Comparison of ENCODE assay signal across 28 cellular contexts in genomic region chr3:132978464-132978863, GRCh38. TPM values are rescaled to one million over a fixed set of nuclear protein-coding genes. Genes with fewer than 3 reads are reported as not detected.
"Had no signal": no experiment of that assay in that cellular context is flagged by ENCODE, and none has a peak within 500 bp of the region (broad histone marks: within the 10 kb centered on the region; RNA-seq: fewer than 3 reads in every experiment).

No MANE protein-coding gene starts in this region.

- H3K27ac Mint-ChIP-seq: activated CD8-positive, alpha-beta memory T cell treated with anti-CD3 and anti-CD28 coated beads, Interleukin-2, amount 10 ng/mL, durations not matched to agents 7 days and 5 days; activated CD8-positive, alpha-beta T cell treated with anti-CD3 and anti-CD28 coated beads, Interleukin-2, amount 10 ng/mL, durations not matched to agents 7 days and 5 days; activated naive CD4-positive, alpha-beta T cell treated with anti-CD3 and anti-CD28 coated beads for 36 hours; activated naive CD8-positive, alpha-beta T cell; activated T-cell treated with anti-CD3 and anti-CD28 coated beads, Interleukin-2, amount 50 U/mL, for 24 hours; activated T-helper 1 cell treated with anti-CD3 and anti-CD28 coated beads, Interleukin-12 subunit alpha, Interleukin-12 subunit beta, Interleukin-2, Interleukin-4 antibody, amounts not matched to agents 30 ng/mL and 10 ng/mL and 1 ng/mL, durations not matched to agents 14 hours and 24 hours and 36 hours; T-helper 1 cell treated with Interleukin-12 subunit alpha and Interleukin-12 subunit beta and Interleukin-4 antibody, amounts not matched to agents 30 μg/mL and 1 μg/mL, for 36 hours; WTC11 had no signal

- H3K27me3 ChIP-seq: brain microvascular endothelial cell, cardiac muscle cell had no signal

- H3K36me3 ChIP-seq: brain microvascular endothelial cell, cardiac muscle cell had no signal

- ATAC-seq: activated CD8-positive, alpha-beta memory T cell treated with anti-CD3 and anti-CD28 coated beads, Interleukin-2, amount 10 ng/mL, durations not matched to agents 7 days and 5 days; activated CD8-positive, alpha-beta T cell treated with anti-CD3 and anti-CD28 coated beads, Interleukin-2, amount 10 ng/mL, durations not matched to agents 7 days and 5 days; PC-3; WTC11 had no signal

- H3K27ac ChIP-seq: brain microvascular endothelial cell, cardiac muscle cell had no signal

- H3K4me3 Mint-ChIP-seq: activated CD8-positive, alpha-beta memory T cell treated with anti-CD3 and anti-CD28 coated beads, Interleukin-2, amount 10 ng/mL, durations not matched to agents 7 days and 5 days; activated CD8-positive, alpha-beta T cell treated with anti-CD3 and anti-CD28 coated beads, Interleukin-2, amount 10 ng/mL, durations not matched to agents 7 days and 5 days; activated naive CD4-positive, alpha-beta T cell treated with anti-CD3 and anti-CD28 coated beads for 36 hours; activated naive CD8-positive, alpha-beta T cell; activated T-cell treated with anti-CD3 and anti-CD28 coated beads, Interleukin-2, amount 50 U/mL, for 24 hours; activated T-helper 1 cell treated with anti-CD3 and anti-CD28 coated beads, Interleukin-12 subunit alpha, Interleukin-12 subunit beta, Interleukin-2, Interleukin-4 antibody, amounts not matched to agents 30 ng/mL and 10 ng/mL and 1 ng/mL, durations not matched to agents 14 hours and 24 hours and 36 hours; T-helper 1 cell treated with Interleukin-12 subunit alpha and Interleukin-12 subunit beta and Interleukin-4 antibody, amounts not matched to agents 30 μg/mL and 1 μg/mL, for 36 hours; WTC11 had no signal

- H3K36me3 Mint-ChIP-seq: activated CD8-positive, alpha-beta memory T cell treated with anti-CD3 and anti-CD28 coated beads, Interleukin-2, amount 10 ng/mL, durations not matched to agents 7 days and 5 days; activated naive CD8-positive, alpha-beta T cell; WTC11 had no signal

- H3K4me3 ChIP-seq: cardiac muscle cell had no signal

- H3K4me1 Mint-ChIP-seq: activated CD8-positive, alpha-beta memory T cell treated with anti-CD3 and anti-CD28 coated beads, Interleukin-2, amount 10 ng/mL, durations not matched to agents 7 days and 5 days; WTC11 had no signal

- FAIRE-seq: RCC 7860 had no signal

- DNase-seq: activated CD4-positive, alpha-beta T cell treated with anti-CD3 and anti-CD28 coated beads for 48 hours; activated CD4-positive, alpha-beta T cell treated with anti-CD3 and anti-CD28 coated beads, Interleukin-2, amount 50 U/mL, for 4 hours; activated CD4-positive, CD25-positive, alpha-beta regulatory T cell treated with anti-CD3 and anti-CD28 coated beads, Interleukin-2, amount 50 U/mL, for 72 hours; activated CD8-positive, alpha-beta memory T cell treated with anti-CD3 and anti-CD28 coated beads, Interleukin-2, amount 10 ng/mL, durations not matched to agents 7 days and 5 days; activated CD8-positive, alpha-beta T cell treated with anti-CD3 and anti-CD28 coated beads, Interleukin-2, amount 10 ng/mL, durations not matched to agents 7 days and 5 days; activated effector memory CD4-positive, alpha-beta T cell treated with anti-CD3 and anti-CD28 coated beads, Interleukin-2, amount 50 U/mL, for 16 hours; activated naive CD4-positive, alpha-beta T cell treated with anti-CD3 and anti-CD28 coated beads for 36 hours; activated T-cell treated with anti-CD3 and anti-CD28 coated beads, Interleukin-2, amount 50 U/mL, for 24 hours; amygdala; brain microvascular endothelial cell; cerebellar nuclear complex; MM.1S; NCI-H1105; NCI-H1436; NCI-H1694 treated with DMSO at 0.1 percent for 48 hours; NCI-H2029 treated with DMSO at 0.1 percent for 48 hours; NCI-H345; NCI-H510A; NCI-H526 treated with DMSO at 0.1 percent for 48 hours; NCI-H82; PC-3; SHP77 treated with DMSO at 0.1 percent for 48 hours had no signal

- H3K9me3 Mint-ChIP-seq: activated T-helper 1 cell treated with anti-CD3 and anti-CD28 coated beads, Interleukin-12 subunit alpha, Interleukin-12 subunit beta, Interleukin-2, Interleukin-4 antibody, amounts not matched to agents 30 ng/mL and 10 ng/mL and 1 ng/mL, durations not matched to agents 14 hours and 24 hours and 36 hours; T-helper 1 cell treated with Interleukin-12 subunit alpha and Interleukin-12 subunit beta and Interleukin-4 antibody, amounts not matched to agents 30 μg/mL and 1 μg/mL, for 36 hours had no signal

- H3K27me3 Mint-ChIP-seq: activated CD8-positive, alpha-beta memory T cell treated with anti-CD3 and anti-CD28 coated beads, Interleukin-2, amount 10 ng/mL, durations not matched to agents 7 days and 5 days; activated naive CD8-positive, alpha-beta T cell; activated T-cell treated with anti-CD3 and anti-CD28 coated beads, Interleukin-2, amount 50 U/mL, for 24 hours had no signal

RNA-seq across cellular contexts. Expression of gene TMEM108, which starts 59.7 kb away (rescaled TPM):
- total RNA-seq: activated CD8-positive, alpha-beta memory T cell treated with anti-CD3 and anti-CD28 coated beads, Interleukin-2, amount 10 ng/mL, durations not matched to agents 7 days and 5 days; activated CD8-positive, alpha-beta T cell treated with anti-CD3 and anti-CD28 coated beads, Interleukin-2, amount 10 ng/mL, durations not matched to agents 7 days and 5 days; activated naive CD4-positive, alpha-beta T cell treated with anti-CD3 and anti-CD28 coated beads for 36 hours; activated T-helper 1 cell treated with anti-CD3 and anti-CD28 coated beads, Interleukin-12 subunit alpha, Interleukin-12 subunit beta, Interleukin-2, Interleukin-4 antibody, amounts not matched to agents 30 ng/mL and 10 ng/mL and 1 ng/mL, durations not matched to agents 14 hours and 24 hours and 36 hours; PC-3 had no signal
